8 cellular contexts compared by ENCODE assay signal in genomic region chr1:156503672-156504055, GRCh38. TPM values are rescaled to one million over a fixed set of nuclear protein-coding genes. Genes with fewer than 3 reads are reported as not detected.
DNase-seq lines count a peak whose midpoint lies in the region; ATAC-seq lines count a peak whose summit lies in the region.

No MANE protein-coding gene starts in this region.

- WGBS in HUES64: 70% methylated on average over 2 of the region's 2 CpGs

- H3K4me3 ChIP-seq in HUES64 (ENCODE audit: low read length): no peak overlapping the region

- no peak for DNase-seq in activated T-helper 1 cell treated with anti-CD3 and anti-CD28 coated beads, Interleukin-12 subunit alpha, Interleukin-12 subunit beta, Interleukin-2, Interleukin-4 antibody, amounts not matched to agents 30 ng/mL and 10 ng/mL and 1 ng/mL, durations not matched to agents 14 hours and 24 hours and 36 hours (ENCODE audit: low spot score)
- no peak for DNase-seq in immature natural killer cell
- DNase-seq in stimulated activated naive B cell treated with anti-CD40 and anti-IgM and Interleukin-4, amounts not matched to agents 10 μg/mL and 1 μg/mL and 100 μg/mL, for 72 hours: no peak
- no peak for DNase-seq in DMS 273 treated with DMSO at 0.1 percent for 48 hours (lab: John Stamatoyannopoulos, UW)
- DNase-seq in NCI-H2171 (lab: John Stamatoyannopoulos, UW): no peak

- H3K36me3 ChIP-seq in HUES64 (ENCODE audit: insufficient read depth, low read length): no peaks in the 10 kb centered on the region

- peak overlapping the region; percentile 78 for H3K4me3 Mint-ChIP-seq in activated T-helper 1 cell treated with anti-CD3 and anti-CD28 coated beads, Interleukin-12 subunit alpha, Interleukin-12 subunit beta, Interleukin-2, Interleukin-4 antibody, amounts not matched to agents 30 ng/mL and 10 ng/mL and 1 ng/mL, durations not matched to agents 14 hours and 24 hours and 36 hours
- H3K4me3 Mint-ChIP-seq in immature natural killer cell: peak overlapping the region; percentile 71 to 96 (median 86)
- peak overlapping the region; percentile 62 to 73 for H3K4me3 Mint-ChIP-seq in stimulated activated naive B cell treated with anti-CD40 and anti-IgM and Interleukin-4, amounts not matched to agents 10 μg/mL and 1 μg/mL and 100 μg/mL, for 72 hours

- H3K27ac ChIP-seq in HUES64 (ENCODE audit: low read depth, low read length): peak overlapping the region; percentile 17; the same call in 1 of the 2 replicates

- peaks cover 71% of the 10 kb centered on the region for H3K4me1 Mint-ChIP-seq in activated T-helper 1 cell treated with anti-CD3 and anti-CD28 coated beads, Interleukin-12 subunit alpha, Interleukin-12 subunit beta, Interleukin-2, Interleukin-4 antibody, amounts not matched to agents 30 ng/mL and 10 ng/mL and 1 ng/mL, durations not matched to agents 14 hours and 24 hours and 36 hours (ENCODE audit: low read depth)
- peaks cover 72 to 75% of the 10 kb centered on the region in 2 donors for H3K4me1 Mint-ChIP-seq in immature natural killer cell
- H3K4me1 Mint-ChIP-seq in stimulated activated naive B cell treated with anti-CD40 and anti-IgM and Interleukin-4, amounts not matched to agents 10 μg/mL and 1 μg/mL and 100 μg/mL, for 72 hours: peaks cover 45 to 59% of the 10 kb centered on the region in 2 donors

- no peak for ATAC-seq in stimulated activated naive B cell treated with anti-CD40 and anti-IgM and Interleukin-4, amounts not matched to agents 10 μg/mL and 1 μg/mL and 100 μg/mL, for 72 hours (replicated peaks)
- no peak for ATAC-seq in HG02884 (IDR thresholded peaks at IDR 0.05; ENCODE audit: unreplicated experiment)
- ATAC-seq in GM21390 (IDR thresholded peaks at IDR 0.05; ENCODE audit: unreplicated experiment): no peak

- H3K9me3 ChIP-seq in HUES64 (ENCODE audit: insufficient read depth, low read depth, low read length): no peaks in the 10 kb centered on the region

- H3K27ac Mint-ChIP-seq in activated T-helper 1 cell treated with anti-CD3 and anti-CD28 coated beads, Interleukin-12 subunit alpha, Interleukin-12 subunit beta, Interleukin-2, Interleukin-4 antibody, amounts not matched to agents 30 ng/mL and 10 ng/mL and 1 ng/mL, durations not matched to agents 14 hours and 24 hours and 36 hours: peak overlapping the region; percentile 96
- peak overlapping the region; percentile 98 to 100 (median 99) for H3K27ac Mint-ChIP-seq in immature natural killer cell
- peak overlapping the region; percentile 98 for H3K27ac Mint-ChIP-seq in stimulated activated naive B cell treated with anti-CD40 and anti-IgM and Interleukin-4, amounts not matched to agents 10 μg/mL and 1 μg/mL and 100 μg/mL, for 72 hours

- peaks cover 25% of the 10 kb centered on the region for H3K4me1 ChIP-seq in HUES64 (ENCODE audit: insufficient read depth, low read length)

- H3K27me3 Mint-ChIP-seq in activated T-helper 1 cell treated with anti-CD3 and anti-CD28 coated beads, Interleukin-12 subunit alpha, Interleukin-12 subunit beta, Interleukin-2, Interleukin-4 antibody, amounts not matched to agents 30 ng/mL and 10 ng/mL and 1 ng/mL, durations not matched to agents 14 hours and 24 hours and 36 hours (ENCODE audit: insufficient read depth): no peaks in the 10 kb centered on the region
- H3K27me3 Mint-ChIP-seq in immature natural killer cell (ENCODE audit: low read depth in 3 of 3): peaks cover 17 to 34% (median 28%) of the 10 kb centered on the region in 3 donors
- H3K27me3 Mint-ChIP-seq in stimulated activated naive B cell treated with anti-CD40 and anti-IgM and Interleukin-4, amounts not matched to agents 10 μg/mL and 1 μg/mL and 100 μg/mL, for 72 hours: no peaks in the 10 kb centered on the region

- no peaks in the 10 kb centered on the region for H3K27me3 ChIP-seq in HUES64 (ENCODE audit: insufficient read depth, low read length)

- no peaks in the 10 kb centered on the region for H3K9me3 Mint-ChIP-seq in activated T-helper 1 cell treated with anti-CD3 and anti-CD28 coated beads, Interleukin-12 subunit alpha, Interleukin-12 subunit beta, Interleukin-2, Interleukin-4 antibody, amounts not matched to agents 30 ng/mL and 10 ng/mL and 1 ng/mL, durations not matched to agents 14 hours and 24 hours and 36 hours
- H3K9me3 Mint-ChIP-seq in immature natural killer cell: no peaks in the 10 kb centered on the region
- no peaks in the 10 kb centered on the region for H3K9me3 Mint-ChIP-seq in stimulated activated naive B cell treated with anti-CD40 and anti-IgM and Interleukin-4, amounts not matched to agents 10 μg/mL and 1 μg/mL and 100 μg/mL, for 72 hours

- no peak overlapping the region; the same call in 1 of the 2 replicates for H3K9ac ChIP-seq in HUES64 (ENCODE audit: low read depth, low read length)

- intact Hi-C loops in activated T-helper 1 cell treated with anti-CD3 and anti-CD28 coated beads, Interleukin-12 subunit alpha, Interleukin-12 subunit beta, Interleukin-2, Interleukin-4 antibody, amounts not matched to agents 30 ng/mL and 10 ng/mL and 1 ng/mL, durations not matched to agents 14 hours and 24 hours and 36 hours (cut with micrococcal nuclease): loop anchor here (2.0 to 10.0 kb wide), 7 partner anchors 97 to 649 kb away; partner anchors contain the start of genes GON4L, GPATCH4, ISG20L2 and LAMTOR2

- H3K36me3 Mint-ChIP-seq in activated T-helper 1 cell treated with anti-CD3 and anti-CD28 coated beads, Interleukin-12 subunit alpha, Interleukin-12 subunit beta, Interleukin-2, Interleukin-4 antibody, amounts not matched to agents 30 ng/mL and 10 ng/mL and 1 ng/mL, durations not matched to agents 14 hours and 24 hours and 36 hours (ENCODE audit: low read depth): peaks cover 4% of the 10 kb centered on the region
- no peaks in the 10 kb centered on the region for H3K36me3 Mint-ChIP-seq in immature natural killer cell
- peaks cover 7 to 8% of the 10 kb centered on the region in 2 donors for H3K36me3 Mint-ChIP-seq in stimulated activated naive B cell treated with anti-CD40 and anti-IgM and Interleukin-4, amounts not matched to agents 10 μg/mL and 1 μg/mL and 100 μg/mL, for 72 hours

RNA-seq across cellular contexts. Expression of gene MEF2D, which starts 3.1 kb away (rescaled TPM):
- polyA plus RNA-seq in HUES64 (2013, experiment 1 of 2): 9.3 TPM
- 8.1 TPM for polyA plus RNA-seq in HUES64 (2013, experiment 2 of 2)
- total RNA-seq in activated T-helper 1 cell treated with anti-CD3 and anti-CD28 coated beads, Interleukin-12 subunit alpha, Interleukin-12 subunit beta, Interleukin-2, Interleukin-4 antibody, amounts not matched to agents 30 ng/mL and 10 ng/mL and 1 ng/mL, durations not matched to agents 14 hours and 24 hours and 36 hours: 36.3 and 37.0 TPM in 2 replicates
- polyA plus RNA-seq in immature natural killer cell: 10 to 100 TPM in 1 of 3 donors, 1 to 10 TPM in 2; 5.0 to 22.8 (median 6.0) TPM
